In the genomic region with DNA sequence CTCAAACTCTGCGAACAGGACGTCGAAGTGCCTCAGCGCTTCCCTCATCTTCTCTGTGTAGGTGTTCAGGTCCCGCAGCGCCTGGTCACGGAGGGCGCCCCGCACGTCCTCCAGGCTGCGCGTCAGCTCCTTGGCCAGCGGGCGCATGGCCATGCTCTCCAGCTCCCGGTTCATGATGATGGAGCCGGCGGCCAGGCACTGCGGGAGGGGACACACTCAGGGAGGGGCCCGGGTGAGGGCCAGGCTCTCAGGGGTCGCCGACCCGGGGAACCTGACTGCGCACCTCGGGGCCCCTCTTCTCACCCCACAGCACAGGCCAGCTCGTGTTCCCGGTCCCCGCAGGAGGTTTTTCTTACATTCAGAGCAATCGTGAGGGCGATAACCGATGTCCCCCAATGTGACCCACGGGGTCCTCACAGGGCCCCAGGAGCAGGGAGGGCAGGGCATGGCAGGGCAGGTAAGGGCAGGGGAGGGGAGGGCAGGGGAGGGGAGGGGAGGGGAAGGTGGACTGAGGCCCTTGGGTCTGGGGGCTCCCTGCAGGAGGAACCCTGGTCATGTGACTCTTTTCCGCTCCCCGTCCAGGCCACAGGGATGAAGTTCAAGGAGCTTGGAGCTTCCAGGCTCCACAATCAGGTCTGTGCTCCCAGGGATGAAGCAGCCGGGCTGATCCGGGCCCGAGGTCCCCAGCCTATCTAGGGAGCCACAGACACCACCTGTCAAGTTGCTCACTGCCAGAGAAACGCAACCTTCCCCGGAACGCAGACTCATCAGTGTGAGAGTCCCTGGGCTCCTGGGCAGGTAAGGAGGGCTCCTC, we compare ENCODE assay signal across 14 cellular contexts.
DNase-seq lines count a peak whose midpoint lies in the region; ATAC-seq and TF ChIP-seq lines count a peak whose summit lies in the region.
"Had no signal": no experiment of that assay in that cellular context is flagged by ENCODE, and none has a peak within 500 bp of the region (broad histone marks: within the 10 kb centered on the region; RNA-seq: fewer than 3 reads in every experiment).

No MANE protein-coding gene starts in this region.

- H3K36me3 Mint-ChIP-seq in activated CD8-positive, alpha-beta memory T cell treated with anti-CD3 and anti-CD28 coated beads, Interleukin-2, amount 10 ng/mL, durations not matched to agents 7 days and 5 days = peaks cover 4% of the 10 kb centered on the region

- H3K36me3 ChIP-seq in stomach = peaks cover 5 to 43% (median 25%) of the 10 kb centered on the region in 4 donors

- intact Hi-C loops in stomach (cut with DNase I; ENCODE audit: low total_unique reads) = no loop called here

- H3K9me3 Mint-ChIP-seq in activated CD8-positive, alpha-beta memory T cell treated with anti-CD3 and anti-CD28 coated beads, Interleukin-2, amount 10 ng/mL, durations not matched to agents 7 days and 5 days (ENCODE audit: low read depth) = no peaks in the 10 kb centered on the region

- no peak for ATAC-seq in activated CD8-positive, alpha-beta memory T cell treated with anti-CD3 and anti-CD28 coated beads, Interleukin-2, amount 10 ng/mL, durations not matched to agents 7 days and 5 days
- no peak for ATAC-seq in left lobe of liver
- ATAC-seq in GM18868 (IDR thresholded peaks at IDR 0.05; ENCODE audit: unreplicated experiment) = no peak
- no peak for ATAC-seq in GM21529 (IDR thresholded peaks at IDR 0.05; ENCODE audit: unreplicated experiment)
- ATAC-seq: stimulated activated naive B cell treated with anti-CD40 and anti-IgM and Interleukin-4, amounts not matched to agents 10 μg/mL and 1 μg/mL and 100 μg/mL, for 72 hours had no signal

- TF ChIP-seq POLR2A in stomach (IDR thresholded peaks at IDR 0.05) = no peak

- no peaks in the 10 kb centered on the region for H3K9me3 ChIP-seq in stomach
- H3K9me3 ChIP-seq: tibial artery had no signal

- no peaks in the 10 kb centered on the region for H3K27me3 Mint-ChIP-seq in activated CD8-positive, alpha-beta memory T cell treated with anti-CD3 and anti-CD28 coated beads, Interleukin-2, amount 10 ng/mL, durations not matched to agents 7 days and 5 days

- DNase-seq in activated CD8-positive, alpha-beta memory T cell treated with anti-CD3 and anti-CD28 coated beads for 24 hours = peak; percentile 49
- no peak for DNase-seq in activated CD8-positive, alpha-beta memory T cell treated with anti-CD3 and anti-CD28 coated beads, Interleukin-2, amount 50 U/mL, for 4 hours
- DNase-seq in activated CD8-positive, alpha-beta memory T cell treated with anti-CD3 and anti-CD28 coated beads, Interleukin-2, amount 10 ng/mL, durations not matched to agents 7 days and 5 days = peak; percentile 38
- peak; percentile 39 for DNase-seq in left lobe of liver (ENCODE audit: low spot score)
- DNase-seq in stomach = peak; percentile 22
- DNase-seq in foreskin melanocyte = no peak
- DNase-seq: activated T-cell treated with anti-CD3 and anti-CD28 coated beads, Interleukin-2, amount 50 U/mL, for 48 hours; effector memory CD4-positive, alpha-beta T cell; NCI-H1105; retina; stimulated activated naive B cell treated with anti-CD40 and anti-IgM and Interleukin-4, amounts not matched to agents 10 μg/mL and 1 μg/mL and 100 μg/mL, for 72 hours had no signal

- 74 to 96% (median 76%) methylated on average over 9 to 39 of the region's 39 CpGs for whole genome bisulfite sequencing in stomach, 5 donors

- H3K27ac ChIP-seq in stomach = no peak overlapping the region
- H3K27ac ChIP-seq: tibial artery had no signal

- no peaks in the 10 kb centered on the region for H3K4me1 ChIP-seq in stomach
- H3K4me1 ChIP-seq: tibial artery had no signal

- TF ChIP-seq EP300 in stomach (IDR thresholded peaks at IDR 0.05) = no peak

- TF ChIP-seq CTCF in stomach (IDR thresholded peaks at IDR 0.05) = no peak

- no peak overlapping the region for H3K27ac Mint-ChIP-seq in activated CD8-positive, alpha-beta memory T cell treated with anti-CD3 and anti-CD28 coated beads, Interleukin-2, amount 10 ng/mL, durations not matched to agents 7 days and 5 days
- H3K27ac Mint-ChIP-seq: stimulated activated naive B cell treated with anti-CD40 and anti-IgM and Interleukin-4, amounts not matched to agents 10 μg/mL and 1 μg/mL and 100 μg/mL, for 72 hours had no signal

- CTCF ChIA-PET in activated CD8-positive, alpha-beta memory T cell treated with anti-CD3 and anti-CD28 coated beads, Interleukin-2, amount 10 ng/mL, durations not matched to agents 7 days and 5 days (lab: Charles Lee) = no interaction called here

- no peaks in the 10 kb centered on the region for H3K4me1 Mint-ChIP-seq in activated CD8-positive, alpha-beta memory T cell treated with anti-CD3 and anti-CD28 coated beads, Interleukin-2, amount 10 ng/mL, durations not matched to agents 7 days and 5 days

- H3K27me3 ChIP-seq in stomach = no peaks in the 10 kb centered on the region
- H3K27me3 ChIP-seq: tibial artery had no signal

- H3K4me3 Mint-ChIP-seq in activated CD8-positive, alpha-beta memory T cell treated with anti-CD3 and anti-CD28 coated beads, Interleukin-2, amount 10 ng/mL, durations not matched to agents 7 days and 5 days = no peak overlapping the region
- H3K4me3 Mint-ChIP-seq: stimulated activated naive B cell treated with anti-CD40 and anti-IgM and Interleukin-4, amounts not matched to agents 10 μg/mL and 1 μg/mL and 100 μg/mL, for 72 hours had no signal

- H3K4me3 ChIP-seq in stomach = no peak overlapping the region
- H3K4me3 ChIP-seq: tibial artery had no signal

Comparison
In these comparisons a context has a peak if more than half of its experiments do, and no peak if none do; other contexts are left out.
1. DNase-seq: peak in activated CD8-positive, alpha-beta memory T cell treated with anti-CD3 and anti-CD28 coated beads for 24 hours (single experiment), activated CD8-positive, alpha-beta memory T cell treated with anti-CD3 and anti-CD28 coated beads, Interleukin-2, amount 10 ng/mL, durations not matched to agents 7 days and 5 days (single experiment), left lobe of liver (single experiment) and stomach (single experiment); none in activated CD8-positive, alpha-beta memory T cell treated with anti-CD3 and anti-CD28 coated beads, Interleukin-2, amount 50 U/mL, for 4 hours (single experiment) and foreskin melanocyte (single experiment).